20 cellular contexts compared by ENCODE assay signal in genomic region chr16:50023626-50024025, GRCh38.
"Had no signal": no experiment of that assay in that cellular context is flagged by ENCODE, and none has a peak within 500 bp of the region (broad histone marks: within the 10 kb centered on the region; RNA-seq: fewer than 3 reads in every experiment).

No MANE protein-coding gene starts in this region.

- H3K9me3 ChIP-seq: breast epithelium, esophagus muscularis mucosa, gastrocnemius medialis, left ventricle myocardium inferior, right lobe of liver, transverse colon had no signal

- FAIRE-seq: urothelium cell line had no signal

- H3K9me3 Mint-ChIP-seq: activated CD8-positive, alpha-beta T cell treated with anti-CD3 and anti-CD28 coated beads for 36 hours; activated naive CD4-positive, alpha-beta T cell treated with anti-CD3 and anti-CD28 coated beads, Interleukin-2, amount 50 U/mL, for 72 hours; mesothelial cell of epicardium; natural killer cell; stimulated activated naive B cell treated with anti-CD40 and anti-IgM and Interleukin-4, amounts not matched to agents 10 μg/mL and 1 μg/mL and 100 μg/mL, for 72 hours; T-helper 1 cell treated with Interleukin-12 subunit alpha and Interleukin-12 subunit beta and Interleukin-4 antibody, amounts not matched to agents 30 μg/mL and 1 μg/mL, for 36 hours had no signal

- H3K36me3 ChIP-seq: breast epithelium, gastrocnemius medialis, left ventricle myocardium inferior, right lobe of liver, transverse colon had no signal

- H3K27ac Mint-ChIP-seq: activated CD8-positive, alpha-beta memory T cell treated with anti-CD3 and anti-CD28 coated beads, Interleukin-2, amount 10 ng/mL, durations not matched to agents 7 days and 5 days; mesothelial cell of epicardium; stimulated activated naive B cell treated with anti-CD40 and anti-IgM and Interleukin-4, amounts not matched to agents 10 μg/mL and 1 μg/mL and 100 μg/mL, for 72 hours; T-helper 1 cell treated with Interleukin-12 subunit alpha and Interleukin-12 subunit beta and Interleukin-4 antibody, amounts not matched to agents 30 μg/mL and 1 μg/mL, for 36 hours had no signal

- H3K27me3 ChIP-seq: breast epithelium, esophagus muscularis mucosa, gastrocnemius medialis, right lobe of liver, transverse colon had no signal

- H3K4me3 ChIP-seq: breast epithelium, coronary artery, esophagus muscularis mucosa, gastrocnemius medialis, left ventricle myocardium inferior, right lobe of liver, skin epidermis, transverse colon had no signal

- H3K4me3 Mint-ChIP-seq: activated CD8-positive, alpha-beta memory T cell treated with anti-CD3 and anti-CD28 coated beads, Interleukin-2, amount 10 ng/mL, durations not matched to agents 7 days and 5 days; natural killer cell; stimulated activated naive B cell treated with anti-CD40 and anti-IgM and Interleukin-4, amounts not matched to agents 10 μg/mL and 1 μg/mL and 100 μg/mL, for 72 hours had no signal

- ATAC-seq: activated CD8-positive, alpha-beta memory T cell treated with anti-CD3 and anti-CD28 coated beads, Interleukin-2, amount 10 ng/mL, durations not matched to agents 7 days and 5 days; activated CD8-positive, alpha-beta T cell treated with anti-CD3 and anti-CD28 coated beads for 36 hours; activated naive CD4-positive, alpha-beta T cell treated with anti-CD3 and anti-CD28 coated beads, Interleukin-2, amount 50 U/mL, for 72 hours; gastrocnemius medialis; natural killer cell; right lobe of liver; stimulated activated naive B cell treated with anti-CD40 and anti-IgM and Interleukin-4, amounts not matched to agents 10 μg/mL and 1 μg/mL and 100 μg/mL, for 72 hours had no signal

- H3K27me3 Mint-ChIP-seq: activated CD8-positive, alpha-beta T cell treated with anti-CD3 and anti-CD28 coated beads for 36 hours had no signal

- H3K9ac ChIP-seq: parathyroid adenoma had no signal

- H3K4me1 ChIP-seq: parathyroid adenoma had no signal

- H3K27ac ChIP-seq: breast epithelium, coronary artery, esophagus muscularis mucosa, gastrocnemius medialis, left ventricle myocardium inferior, parathyroid adenoma, right lobe of liver, skin epidermis, transverse colon had no signal

- H3K36me3 Mint-ChIP-seq: natural killer cell; stimulated activated naive B cell treated with anti-CD40 and anti-IgM and Interleukin-4, amounts not matched to agents 10 μg/mL and 1 μg/mL and 100 μg/mL, for 72 hours had no signal

- DNase-seq: activated CD4-positive, alpha-beta T cell treated with anti-CD3 and anti-CD28 coated beads for 48 hours; activated CD4-positive, CD25-positive, alpha-beta regulatory T cell; activated CD8-positive, alpha-beta memory T cell treated with anti-CD3 and anti-CD28 coated beads, Interleukin-2, amount 10 ng/mL, durations not matched to agents 7 days and 5 days; activated CD8-positive, alpha-beta T cell treated with anti-CD3 and anti-CD28 coated beads for 36 hours; gastrocnemius medialis; hippocampal formation; left ventricle myocardium inferior; natural killer cell; right lobe of liver; stimulated activated naive B cell treated with anti-CD40 and anti-IgM and Interleukin-4, amounts not matched to agents 10 μg/mL and 1 μg/mL and 100 μg/mL, for 72 hours; transverse colon had no signal
